Comparison of ENCODE assay signal across 1 cellular context in genomic region chr4:73345399-73345975, GRCh38.
TF ChIP-seq lines count a peak whose summit lies in the region.

No MANE protein-coding gene starts in this region.

TF ChIP-seq in HepG2, 621 proteins besides CTCF, POLR2A, EP300 and RAD21 (continued from another document and continues in another):
- TF ChIP-seq ARNTL (CRISPR knock-in tag; IDR thresholded peaks at IDR 0.05) = no peak
- no peak for TF ChIP-seq EEA1 (CRISPR knock-in tag; IDR thresholded peaks at IDR 0.05; ENCODE audit: borderline replicate concordance)
- TF ChIP-seq SP140L (CRISPR knock-in tag; IDR thresholded peaks at IDR 0.05; ENCODE audit: borderline replicate concordance) = no peak
- peak; percentile 22; the same call in 1 of the 2 replicates for TF ChIP-seq ZNF331 (CRISPR knock-in tag; IDR thresholded peaks at IDR 0.05)
- TF ChIP-seq SIX4 (CRISPR knock-in tag; IDR thresholded peaks at IDR 0.05) = no peak
- peak; percentile 99 for TF ChIP-seq PPARG (CRISPR knock-in tag; conservative IDR thresholded peaks at IDR 0.05)
- peak; percentile 51; the same call in 1 of the 2 replicates for TF ChIP-seq IKZF5 (CRISPR knock-in tag; IDR thresholded peaks at IDR 0.05)
- TF ChIP-seq NR2F1 (CRISPR knock-in tag; IDR thresholded peaks at IDR 0.05) = peak in 1 of 2 experiments; percentile 46; a peak in 2 of 4 replicates
- no peak for TF ChIP-seq TCF7L2 (IDR thresholded peaks at IDR 0.05; ENCODE audit: low read depth, low read length)
- TF ChIP-seq SAP130 (CRISPR knock-in tag; IDR thresholded peaks at IDR 0.05; ENCODE audit: low read depth) = peak; percentile 59
- TF ChIP-seq THAP7 (CRISPR knock-in tag; IDR thresholded peaks at IDR 0.05) = no peak
- TF ChIP-seq ZNF670 (CRISPR knock-in tag; IDR thresholded peaks at IDR 0.05; ENCODE audit: borderline replicate concordance) = no peak
- TF ChIP-seq ASH2L (IDR thresholded peaks at IDR 0.05; ENCODE audit: insufficient read length, low read depth, low read length) = peak; percentile 98
- no peak for TF ChIP-seq MBNL3 (CRISPR knock-in tag; conservative IDR thresholded peaks at IDR 0.05)
- TF ChIP-seq TBX2 (CRISPR knock-in tag; IDR thresholded peaks at IDR 0.05; ENCODE audit: borderline replicate concordance) = peak; percentile 47; the same call in 1 of the 2 replicates
- 0 out of 2 replicates have a peak, but pooled peaks have one; percentile 47 for TF ChIP-seq HOXD1 (CRISPR knock-in tag; IDR thresholded peaks at IDR 0.05)
- TF ChIP-seq TERF1 (CRISPR knock-in tag; IDR thresholded peaks at IDR 0.05) = no peak
- no peak for TF ChIP-seq ZNF296 (CRISPR knock-in tag; conservative IDR thresholded peaks at IDR 0.05)
- TF ChIP-seq ZNF451 (CRISPR knock-in tag; IDR thresholded peaks at IDR 0.05) = no peak
- no peak for TF ChIP-seq CREB1 (IDR thresholded peaks at IDR 0.05)
- TF ChIP-seq CREB1 (CRISPR knock-in tag; IDR thresholded peaks at IDR 0.05) = no peak
- peak; percentile 50; the same call in 1 of the 2 replicates for TF ChIP-seq TAF1 (CRISPR knock-in tag; IDR thresholded peaks at IDR 0.05)
- peak; percentile 60; the same call in 1 of the 2 replicates for TF ChIP-seq ZSCAN5A (CRISPR knock-in tag; IDR thresholded peaks at IDR 0.05; ENCODE audit: borderline replicate concordance)
- no peak for TF ChIP-seq ZMAT5 (CRISPR knock-in tag; IDR thresholded peaks at IDR 0.05; ENCODE audit: borderline replicate concordance, low read depth)
- TF ChIP-seq GATA4 (IDR thresholded peaks at IDR 0.05; ENCODE audit: borderline replicate concordance, low read depth) = peak; percentile 86; the same call in 1 of the 2 replicates
- TF ChIP-seq ZKSCAN1 (IDR thresholded peaks at IDR 0.05; ENCODE audit: low read length) = no peak
- no peak for TF ChIP-seq TSC22D2 (CRISPR knock-in tag; IDR thresholded peaks at IDR 0.05; ENCODE audit: borderline replicate concordance)
- TF ChIP-seq NR2F2 (IDR thresholded peaks at IDR 0.05; ENCODE audit: borderline replicate concordance, low read depth) = peak; percentile 71
- no peak for TF ChIP-seq CENPX (CRISPR knock-in tag; IDR thresholded peaks at IDR 0.05)
- no peak for TF ChIP-seq MAFF (IDR thresholded peaks at IDR 0.05; ENCODE audit: low read depth, low read length)
- TF ChIP-seq MIER2 (CRISPR knock-in tag; IDR thresholded peaks at IDR 0.05) = no peak
- TF ChIP-seq POLR2AphosphoS2 (IDR thresholded peaks at IDR 0.05; ENCODE audit: low read depth, low read length) = no peak
- TF ChIP-seq EHMT2 (IDR thresholded peaks at IDR 0.05; ENCODE audit: borderline replicate concordance, low read depth, low read length) = peak; percentile 85
- no peak for TF ChIP-seq SMAD1 (CRISPR knock-in tag; IDR thresholded peaks at IDR 0.05; ENCODE audit: borderline replicate concordance, low read depth)
- TF ChIP-seq HIC2 (CRISPR knock-in tag; IDR thresholded peaks at IDR 0.05; ENCODE audit: low read depth) = no peak
- no peak for TF ChIP-seq SALL2 (CRISPR knock-in tag; IDR thresholded peaks at IDR 0.05)
- no peak for TF ChIP-seq ZNF569 (CRISPR knock-in tag; IDR thresholded peaks at IDR 0.05; ENCODE audit: borderline replicate concordance)
- no peak for TF ChIP-seq RAD51 (IDR thresholded peaks at IDR 0.05; ENCODE audit: borderline replicate concordance)
- no peak for TF ChIP-seq CREBL2 (CRISPR knock-in tag; IDR thresholded peaks at IDR 0.05; ENCODE audit: borderline replicate concordance)
- TF ChIP-seq PRDM4 (CRISPR knock-in tag; IDR thresholded peaks at IDR 0.05; ENCODE audit: borderline replicate concordance) = no peak
- TF ChIP-seq LCORL (IDR thresholded peaks at IDR 0.05) = peak; percentile 71; the same call in 1 of the 2 replicates
- TF ChIP-seq LCORL (CRISPR knock-in tag; IDR thresholded peaks at IDR 0.05) = no peak
- TF ChIP-seq ZZZ3 (CRISPR knock-in tag; IDR thresholded peaks at IDR 0.05; ENCODE audit: borderline replicate concordance) = no peak
- no peak for TF ChIP-seq ZNF598 (CRISPR knock-in tag; IDR thresholded peaks at IDR 0.05; ENCODE audit: borderline replicate concordance)
- TF ChIP-seq ZNF615 (CRISPR knock-in tag; IDR thresholded peaks at IDR 0.05; ENCODE audit: borderline replicate concordance) = no peak
- no peak for TF ChIP-seq TAF15 (IDR thresholded peaks at IDR 0.05; ENCODE audit: low read depth, low read length, poor library complexity, severe bottlenecking)
- no peak for TF ChIP-seq ZNF740 (CRISPR knock-in tag; IDR thresholded peaks at IDR 0.05)
- no peak for TF ChIP-seq JUN (CRISPR knock-in tag; IDR thresholded peaks at IDR 0.05)
- no peak for TF ChIP-seq AHR (CRISPR knock-in tag; IDR thresholded peaks at IDR 0.05)
- TF ChIP-seq HMG20B (CRISPR knock-in tag; conservative IDR thresholded peaks at IDR 0.05) = no peak
- no peak for TF ChIP-seq MTF2 (CRISPR knock-in tag; IDR thresholded peaks at IDR 0.05; ENCODE audit: borderline replicate concordance)
- TF ChIP-seq ZC3H4 (CRISPR knock-in tag; IDR thresholded peaks at IDR 0.05; ENCODE audit: borderline replicate concordance) = no peak
- TF ChIP-seq ZNF512B (CRISPR knock-in tag; IDR thresholded peaks at IDR 0.05; ENCODE audit: borderline replicate concordance) = no peak
- TF ChIP-seq PAXIP1 (CRISPR knock-in tag; conservative IDR thresholded peaks at IDR 0.05) = peak; percentile 89
